ENCODE assay signal across 10 cellular contexts in the genomic region with DNA sequence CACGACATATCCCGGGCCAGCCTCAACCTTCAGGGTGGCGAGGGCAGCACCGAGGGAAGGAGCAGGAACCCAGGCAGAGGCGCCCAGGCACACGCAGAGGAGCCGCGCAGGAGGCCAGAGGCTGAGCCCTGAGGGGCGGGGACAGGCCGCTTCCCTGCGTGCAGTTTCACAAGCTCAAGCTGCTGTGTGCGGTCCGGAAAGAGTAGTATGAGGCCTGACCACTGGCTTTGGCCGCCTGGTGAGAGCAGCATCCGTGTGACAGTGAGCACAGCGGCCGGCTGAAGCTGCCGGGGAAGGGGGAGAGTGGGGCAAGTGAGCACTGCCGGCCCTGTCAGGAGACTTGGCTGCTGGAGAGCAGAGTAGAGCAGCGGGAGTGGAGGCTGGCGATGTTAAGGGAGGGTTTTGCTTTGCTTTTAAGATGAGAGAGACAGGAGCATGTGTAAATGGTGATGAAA.
DNase-seq lines count a peak whose midpoint lies in the region; ATAC-seq and TF ChIP-seq lines count a peak whose summit lies in the region.
"Had no signal": no experiment of that assay in that cellular context is flagged by ENCODE, and none has a peak within 500 bp of the region (broad histone marks: within the 10 kb centered on the region; RNA-seq: fewer than 3 reads in every experiment).

No MANE protein-coding gene starts in this region.

- peak; percentile 55 for ATAC-seq in GM18861 (IDR thresholded peaks at IDR 0.05; ENCODE audit: unreplicated experiment)
- no peak for ATAC-seq in HG02571 (IDR thresholded peaks at IDR 0.05; ENCODE audit: unreplicated experiment)

- no peak overlapping the region for H3K4me3 ChIP-seq in foreskin fibroblast (ENCODE audit: low read depth in 1 of 2, low read length in 2 of 2)

- peak; percentile 53 for DNase-seq in NCI-H2227 (lab: John Stamatoyannopoulos, UW; ENCODE audit: unreplicated experiment)
- DNase-seq in foreskin fibroblast: peak; percentile 30 to 56
- peak; percentile 48 for DNase-seq in retina
- DNase-seq in GOT3 (lab: John Stamatoyannopoulos, UW): no peak
- DNase-seq in stimulated activated CD4-positive, alpha-beta T cell treated with anti-CD3 and anti-CD28 coated beads, Interleukin-4, amount 100 ng/mL, for 1 hour: no peak
- no peak for DNase-seq in activated CD4-positive, alpha-beta T cell treated with anti-CD3 and anti-CD28 coated beads for 1 hour
- DNase-seq: mesendoderm, NCI-H1694 treated with DMSO at 0.1 percent for 48 hours had no signal

- TF ChIP-seq CTCF in foreskin fibroblast (IDR thresholded peaks at IDR 0.05; ENCODE audit: low read depth, low read length): no peak

Comparison
In these comparisons a context has a peak if more than half of its experiments do, and no peak if none do; other contexts are left out.
1. DNase-seq: peak in NCI-H2227 (single experiment), foreskin fibroblast (2 of 2) and retina (single experiment); none in GOT3 (single experiment), stimulated activated CD4-positive, alpha-beta T cell treated with anti-CD3 and anti-CD28 coated beads, Interleukin-4, amount 100 ng/mL, for 1 hour (single experiment) and activated CD4-positive, alpha-beta T cell treated with anti-CD3 and anti-CD28 coated beads for 1 hour (single experiment).